Comparison of ENCODE assay signal across 19 cellular contexts in genomic region chr13:41693434-41693833, GRCh38.
"Had no signal": no experiment of that assay in that cellular context is flagged by ENCODE, and none has a peak within 500 bp of the region (broad histone marks: within the 10 kb centered on the region; RNA-seq: fewer than 3 reads in every experiment).

No MANE protein-coding gene starts in this region.

- H3K27ac ChIP-seq: esophagus squamous epithelium, suprapubic skin had no signal

- H3K4me3 Mint-ChIP-seq: activated B cell treated with CpG ODN at 0.5 μM for 24 hours; activated CD4-positive, alpha-beta T cell treated with anti-CD3 and anti-CD28 coated beads, Interleukin-2, amount 10 ng/mL, durations not matched to agents 24 days and 14 days; activated naive CD8-positive, alpha-beta T cell treated with anti-CD3 and anti-CD28 coated beads for 36 hours; activated T-cell treated with anti-CD3 and anti-CD28 coated beads, Interleukin-2, amount 50 U/mL, for 72 hours; naive B cell; stimulated activated naive CD8-positive, alpha-beta T cell treated with anti-CD3 and anti-CD28 coated beads, Interleukin-15, Interleukin-2, amounts not matched to agents 100 ng/mL and 50 ng/mL, for 24 hours; type B pancreatic cell had no signal

- DNase-seq: activated B cell treated with CpG ODN at 0.5 μM for 24 hours; activated CD4-positive, alpha-beta T cell treated with anti-CD3 and anti-CD28 coated beads, Interleukin-2, amount 10 ng/mL, durations not matched to agents 24 days and 14 days; activated CD8-positive, alpha-beta memory T cell treated with anti-CD3 and anti-CD28 coated beads, Interleukin-2, amount 50 U/mL, for 48 hours; activated gamma-delta T cell treated with Interleukin-2 at 50 U/mL for 16 hours; activated naive CD8-positive, alpha-beta T cell treated with anti-CD3 and anti-CD28 coated beads for 36 hours; activated T-cell treated with anti-CD3 and anti-CD28 coated beads, Interleukin-2, amount 50 U/mL, for 72 hours; aorta; esophagus squamous epithelium; foreskin keratinocyte; head of caudate nucleus; naive B cell; retina; SW 1271 had no signal

- H3K4me1 Mint-ChIP-seq: activated CD4-positive, alpha-beta T cell treated with anti-CD3 and anti-CD28 coated beads, Interleukin-2, amount 10 ng/mL, durations not matched to agents 24 days and 14 days had no signal

- FAIRE-seq: TTC549 had no signal

- H3K9me3 Mint-ChIP-seq: activated B cell treated with CpG ODN at 0.5 μM for 24 hours; activated CD4-positive, alpha-beta T cell treated with anti-CD3 and anti-CD28 coated beads, Interleukin-2, amount 10 ng/mL, durations not matched to agents 24 days and 14 days; activated naive CD8-positive, alpha-beta T cell treated with anti-CD3 and anti-CD28 coated beads for 36 hours; activated T-cell treated with anti-CD3 and anti-CD28 coated beads, Interleukin-2, amount 50 U/mL, for 72 hours; naive B cell; stimulated activated naive CD8-positive, alpha-beta T cell treated with anti-CD3 and anti-CD28 coated beads, Interleukin-15, Interleukin-2, amounts not matched to agents 100 ng/mL and 50 ng/mL, for 24 hours; type B pancreatic cell had no signal

- H3K9me3 ChIP-seq: esophagus squamous epithelium, suprapubic skin had no signal

- ATAC-seq: activated T-cell treated with anti-CD3 and anti-CD28 coated beads, Interleukin-2, amount 50 U/mL, for 72 hours; foreskin keratinocyte had no signal

- H3K4me3 ChIP-seq: esophagus squamous epithelium, lung, skin epidermis, suprapubic skin had no signal

- H3K27me3 Mint-ChIP-seq: activated B cell treated with CpG ODN at 0.5 μM for 24 hours; activated CD4-positive, alpha-beta T cell treated with anti-CD3 and anti-CD28 coated beads, Interleukin-2, amount 10 ng/mL, durations not matched to agents 24 days and 14 days; activated naive CD8-positive, alpha-beta T cell treated with anti-CD3 and anti-CD28 coated beads for 36 hours; naive B cell; stimulated activated naive CD8-positive, alpha-beta T cell treated with anti-CD3 and anti-CD28 coated beads, Interleukin-15, Interleukin-2, amounts not matched to agents 100 ng/mL and 50 ng/mL, for 24 hours; type B pancreatic cell had no signal

- H3K27me3 ChIP-seq: esophagus squamous epithelium, foreskin keratinocyte, suprapubic skin had no signal

- H3K27ac Mint-ChIP-seq: activated B cell treated with CpG ODN at 0.5 μM for 24 hours; activated CD4-positive, alpha-beta T cell treated with anti-CD3 and anti-CD28 coated beads, Interleukin-2, amount 10 ng/mL, durations not matched to agents 24 days and 14 days; activated naive CD8-positive, alpha-beta T cell treated with anti-CD3 and anti-CD28 coated beads for 36 hours; activated T-cell treated with anti-CD3 and anti-CD28 coated beads, Interleukin-2, amount 50 U/mL, for 72 hours; naive B cell; stimulated activated naive CD8-positive, alpha-beta T cell treated with anti-CD3 and anti-CD28 coated beads, Interleukin-15, Interleukin-2, amounts not matched to agents 100 ng/mL and 50 ng/mL, for 24 hours; type B pancreatic cell had no signal
